30 cellular contexts compared by ENCODE assay signal in the genomic region with DNA sequence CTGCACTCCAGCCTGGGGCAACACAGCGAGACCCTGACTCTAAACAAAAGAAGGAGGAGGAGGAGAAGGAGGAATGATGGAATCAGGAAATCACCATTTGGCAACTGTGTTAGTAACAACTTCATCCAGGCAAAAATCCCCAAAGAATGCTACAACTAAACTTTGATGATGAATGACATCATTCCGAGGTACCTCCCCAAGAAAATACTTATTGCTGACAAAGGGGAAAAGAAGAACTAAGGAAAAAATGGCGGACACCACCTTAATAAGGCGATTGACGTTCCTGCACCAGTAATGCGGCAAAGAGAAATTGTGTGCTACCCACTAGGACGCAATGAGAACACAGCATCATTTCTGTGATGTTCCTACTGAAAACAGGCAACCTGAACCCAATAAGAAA.
"Had no signal": no experiment of that assay in that cellular context is flagged by ENCODE, and none has a peak within 500 bp of the region (broad histone marks: within the 10 kb centered on the region; RNA-seq: fewer than 3 reads in every experiment).

No MANE protein-coding gene starts in this region.

- H3K4me1 ChIP-seq: SJSA1 had no signal

- H3K4me3 Mint-ChIP-seq: activated CD4-positive, alpha-beta memory T cell treated with anti-CD3 and anti-CD28 coated beads for 36 hours; activated CD8-positive, alpha-beta memory T cell treated with anti-CD3 and anti-CD28 coated beads, Interleukin-2, amount 10 ng/mL, durations not matched to agents 7 days and 5 days; activated naive CD4-positive, alpha-beta T cell treated with anti-CD3 and anti-CD28 coated beads, Interleukin-2, amount 10 ng/mL, durations not matched to agents 7 days and 5 days; activated naive CD8-positive, alpha-beta T cell; activated naive CD8-positive, alpha-beta T cell treated with anti-CD3 and anti-CD28 coated beads, Interleukin-2, amount 50 U/mL, for 24 hours; T-helper 2 cell treated with Interferon-gamma antibody and Interleukin-4, amounts not matched to agents 5 μg/mL and 100 μg/mL, for 36 hours had no signal

- H3K9ac ChIP-seq: KMS-11, SK-N-SH had no signal

- H3K4me1 Mint-ChIP-seq: activated CD8-positive, alpha-beta memory T cell treated with anti-CD3 and anti-CD28 coated beads, Interleukin-2, amount 10 ng/mL, durations not matched to agents 7 days and 5 days; activated naive CD4-positive, alpha-beta T cell treated with anti-CD3 and anti-CD28 coated beads, Interleukin-2, amount 10 ng/mL, durations not matched to agents 7 days and 5 days had no signal

- H3K36me3 Mint-ChIP-seq: activated CD8-positive, alpha-beta memory T cell treated with anti-CD3 and anti-CD28 coated beads, Interleukin-2, amount 10 ng/mL, durations not matched to agents 7 days and 5 days; activated naive CD8-positive, alpha-beta T cell had no signal

- ATAC-seq: activated CD4-positive, CD25-positive, alpha-beta regulatory T cell treated with anti-CD3 and anti-CD28 coated beads, Interleukin-2, amount 50 U/mL, for 24 hours; activated CD8-positive, alpha-beta memory T cell treated with anti-CD3 and anti-CD28 coated beads, Interleukin-2, amount 10 ng/mL, durations not matched to agents 7 days and 5 days; activated naive CD8-positive, alpha-beta T cell treated with anti-CD3 and anti-CD28 coated beads, Interleukin-2, amount 50 U/mL, for 24 hours; Panc1 had no signal

- H3K4me3 ChIP-seq: SJSA1 had no signal

- H3K27ac ChIP-seq: brain microvascular endothelial cell, KMS-11, SJSA1 had no signal

- H3K4me2 ChIP-seq: KMS-11 had no signal

- H3K27ac Mint-ChIP-seq: activated CD4-positive, alpha-beta memory T cell treated with anti-CD3 and anti-CD28 coated beads for 36 hours; activated CD8-positive, alpha-beta memory T cell treated with anti-CD3 and anti-CD28 coated beads, Interleukin-2, amount 10 ng/mL, durations not matched to agents 7 days and 5 days; activated naive CD4-positive, alpha-beta T cell treated with anti-CD3 and anti-CD28 coated beads, Interleukin-2, amount 10 ng/mL, durations not matched to agents 7 days and 5 days; activated naive CD8-positive, alpha-beta T cell; activated naive CD8-positive, alpha-beta T cell treated with anti-CD3 and anti-CD28 coated beads, Interleukin-2, amount 50 U/mL, for 24 hours; T-helper 1 cell treated with Interleukin-12 subunit alpha and Interleukin-12 subunit beta and Interleukin-4 antibody, amounts not matched to agents 30 μg/mL and 1 μg/mL, for 36 hours; T-helper 2 cell treated with Interferon-gamma antibody and Interleukin-4, amounts not matched to agents 5 μg/mL and 100 μg/mL, for 36 hours; WTC11 had no signal

- H3K36me3 ChIP-seq: brain microvascular endothelial cell, SJSA1 had no signal

- DNase-seq: activated CD4-positive, alpha-beta memory T cell treated with anti-CD3 and anti-CD28 coated beads for 36 hours; activated CD4-positive, alpha-beta T cell treated with anti-CD3 and anti-CD28 coated beads for 4 hours; activated CD4-positive, alpha-beta T cell treated with anti-CD3 and anti-CD28 coated beads, Interleukin-2, amount 50 U/mL, for 1 hour; activated CD8-positive, alpha-beta memory T cell treated with anti-CD3 and anti-CD28 coated beads, Interleukin-2, amount 10 ng/mL, durations not matched to agents 7 days and 5 days; activated CD8-positive, alpha-beta memory T cell treated with anti-CD3 and anti-CD28 coated beads, Interleukin-2, amount 50 U/mL, for 48 hours; activated gamma-delta T cell treated with Interleukin-2 at 50 U/mL for 16 hours; activated naive CD4-positive, alpha-beta T cell treated with anti-CD3 and anti-CD28 coated beads, Interleukin-2, amount 10 ng/mL, durations not matched to agents 7 days and 5 days; activated naive CD8-positive, alpha-beta T cell treated with anti-CD3 and anti-CD28 coated beads, Interleukin-2, amount 50 U/mL, for 24 hours; anterior cingulate cortex; brain microvascular endothelial cell; central memory CD4-positive, alpha-beta T cell; MM.1S; MV-4-11; NCI-H1092; NCI-H1436 treated with DMSO at 0.1 percent for 48 hours; NCI-H1694 treated with DMSO at 0.1 percent for 48 hours; NCI-H2029; NCI-H345; NCI-H524 treated with DMSO at 0.1 percent for 48 hours; RPMI8226; SHP77 treated with DMSO at 0.1 percent for 48 hours; SK-N-SH had no signal
